Comparison of ENCODE assay signal across 13 cellular contexts in genomic region chr19:49491030-49491803, GRCh38. TPM values are rescaled to one million over a fixed set of nuclear protein-coding genes. Genes with fewer than 3 reads are reported as not detected.
DNase-seq lines count a peak whose midpoint lies in the region; ATAC-seq and TF ChIP-seq lines count a peak whose summit lies in the region.
"Had no signal": no experiment of that assay in that cellular context is flagged by ENCODE, and none has a peak within 500 bp of the region (broad histone marks: within the 10 kb centered on the region; RNA-seq: fewer than 3 reads in every experiment).

No MANE protein-coding gene starts in this region.

- CTCF ChIA-PET in activated CD4-positive, alpha-beta T cell treated with anti-CD3 and anti-CD28 coated beads for 36 hours (lab: Charles Lee): interaction anchor here (1.2 kb wide), 1 partner anchor 15 kb away, joined by 4 read pairs; no protein-coding TSS in a partner anchor

- no peak overlapping the region for H3K4me3 ChIP-seq in HUES64 (ENCODE audit: low read length)
- H3K4me3 ChIP-seq: mucosa of descending colon had no signal

- no peaks in the 10 kb centered on the region for H3K27me3 Mint-ChIP-seq in activated CD4-positive, alpha-beta T cell treated with anti-CD3 and anti-CD28 coated beads for 36 hours
- H3K27me3 Mint-ChIP-seq in activated naive CD8-positive, alpha-beta T cell treated with anti-CD3 and anti-CD28 coated beads, Interleukin-2, amount 50 U/mL, for 24 hours: peaks cover 10% of the 10 kb centered on the region
- H3K27me3 Mint-ChIP-seq in osteocyte (ENCODE audit: unreplicated experiment): no peaks in the 10 kb centered on the region

- TF ChIP-seq CTCF in osteocyte (IDR thresholded peaks at IDR 0.05): no peak

- H3K4me1 ChIP-seq in HUES64 (ENCODE audit: insufficient read depth, low read length): peaks cover 7% of the 10 kb centered on the region

- intact Hi-C loops in activated CD4-positive, alpha-beta T cell treated with anti-CD3 and anti-CD28 coated beads for 36 hours (cut with DNase I, micrococcal nuclease): no loop called here

- H3K36me3 ChIP-seq in HUES64 (ENCODE audit: insufficient read depth, low read length): peaks cover 51% of the 10 kb centered on the region

- no peak for ATAC-seq in activated CD4-positive, alpha-beta T cell treated with anti-CD3 and anti-CD28 coated beads for 36 hours
- no peak for ATAC-seq in activated naive CD8-positive, alpha-beta T cell treated with anti-CD3 and anti-CD28 coated beads, Interleukin-2, amount 50 U/mL, for 24 hours
- ATAC-seq: activated CD4-positive, CD25-positive, alpha-beta regulatory T cell treated with anti-CD3 and anti-CD28 coated beads, Interleukin-2, amount 50 U/mL, for 24 hours; mucosa of descending colon had no signal

- H3K4me3 Mint-ChIP-seq in activated CD4-positive, alpha-beta T cell treated with anti-CD3 and anti-CD28 coated beads for 36 hours: peak overlapping the region; percentile 99
- peak overlapping the region; percentile 99 for H3K4me3 Mint-ChIP-seq in activated naive CD8-positive, alpha-beta T cell treated with anti-CD3 and anti-CD28 coated beads, Interleukin-2, amount 50 U/mL, for 24 hours
- H3K4me3 Mint-ChIP-seq in osteocyte (ENCODE audit: unreplicated experiment): no peak overlapping the region

- no peaks in the 10 kb centered on the region for H3K9me3 ChIP-seq in HUES64 (ENCODE audit: insufficient read depth, low read depth, low read length)
- H3K9me3 ChIP-seq: mucosa of descending colon had no signal

- H3K4me1 Mint-ChIP-seq in activated CD4-positive, alpha-beta T cell treated with anti-CD3 and anti-CD28 coated beads for 36 hours: peaks cover 31% of the 10 kb centered on the region
- H3K4me1 Mint-ChIP-seq in activated naive CD8-positive, alpha-beta T cell treated with anti-CD3 and anti-CD28 coated beads, Interleukin-2, amount 50 U/mL, for 24 hours: peaks cover 59% of the 10 kb centered on the region
- H3K4me1 Mint-ChIP-seq in osteocyte (ENCODE audit: unreplicated experiment): peaks cover 24% of the 10 kb centered on the region

- H3K27me3 ChIP-seq in HUES64 (ENCODE audit: insufficient read depth, low read length): no peaks in the 10 kb centered on the region

- 94% methylated on average over 15 of the region's 17 CpGs for WGBS in HUES64

- peak overlapping the region; percentile 97 for H3K27ac Mint-ChIP-seq in activated CD4-positive, alpha-beta T cell treated with anti-CD3 and anti-CD28 coated beads for 36 hours
- peak overlapping the region; percentile 100 for H3K27ac Mint-ChIP-seq in activated naive CD8-positive, alpha-beta T cell treated with anti-CD3 and anti-CD28 coated beads, Interleukin-2, amount 50 U/mL, for 24 hours
- H3K27ac Mint-ChIP-seq in osteocyte (ENCODE audit: unreplicated experiment): peak overlapping the region; percentile 34

- DNase-seq in activated CD4-positive, alpha-beta T cell treated with anti-CD3 and anti-CD28 coated beads for 36 hours: no peak
- DNase-seq in activated CD4-positive, alpha-beta T cell treated with anti-CD3 and anti-CD28 coated beads, Interleukin-2, amount 50 U/mL, for 48 hours: no peak
- peak; percentile 15 for DNase-seq in activated naive CD8-positive, alpha-beta T cell treated with anti-CD3 and anti-CD28 coated beads, Interleukin-2, amount 50 U/mL, for 24 hours
- DNase-seq in osteocyte (ENCODE audit: extremely low spot score, unreplicated experiment): no peak
- DNase-seq in HuH-7.5 (ENCODE audit: low spot score): no peak
- DNase-seq in AG08395 (ENCODE audit: low spot score): no peak
- no peak for DNase-seq in cerebellar cortex (ENCODE audit: low spot score)
- DNase-seq: cerebellar nuclear complex; mucosa of descending colon; NCI-H1105; stimulated activated CD4-positive, alpha-beta T cell treated with anti-CD3 and anti-CD28 coated beads, Interleukin-2, amount 100 ng/mL, for 24 hours had no signal

- no peaks in the 10 kb centered on the region for H3K9me3 Mint-ChIP-seq in activated CD4-positive, alpha-beta T cell treated with anti-CD3 and anti-CD28 coated beads for 36 hours (ENCODE audit: low read depth)
- no peaks in the 10 kb centered on the region for H3K9me3 Mint-ChIP-seq in activated naive CD8-positive, alpha-beta T cell treated with anti-CD3 and anti-CD28 coated beads, Interleukin-2, amount 50 U/mL, for 24 hours
- H3K9me3 Mint-ChIP-seq in osteocyte (ENCODE audit: unreplicated experiment): no peaks in the 10 kb centered on the region

- peak overlapping the region; percentile 100 for H3K9ac ChIP-seq in HUES64 (ENCODE audit: low read depth, low read length)

- peak overlapping the region; percentile 96 for H3K27ac ChIP-seq in HUES64 (ENCODE audit: low read depth, low read length)

- POLR2A ChIA-PET in activated CD4-positive, alpha-beta T cell treated with anti-CD3 and anti-CD28 coated beads for 36 hours (lab: Charles Lee): interaction anchor here (0.6 to 0.7 kb wide), 2 partner anchors 15 to 61 kb away, joined by 3 to 4 read pairs; no protein-coding TSS in a partner anchor

- H3K36me3 Mint-ChIP-seq in activated CD4-positive, alpha-beta T cell treated with anti-CD3 and anti-CD28 coated beads for 36 hours (ENCODE audit: low read depth): peaks cover 62% of the 10 kb centered on the region
- H3K36me3 Mint-ChIP-seq in activated naive CD8-positive, alpha-beta T cell treated with anti-CD3 and anti-CD28 coated beads, Interleukin-2, amount 50 U/mL, for 24 hours (ENCODE audit: low read depth): peaks cover 64% of the 10 kb centered on the region
- peaks cover 43% of the 10 kb centered on the region for H3K36me3 Mint-ChIP-seq in osteocyte (ENCODE audit: unreplicated experiment)

RNA-seq across cellular contexts. Expression of gene RPL13A, which starts 3.8 kb away (rescaled TPM):
- total RNA-seq in activated CD4-positive, alpha-beta T cell treated with anti-CD3 and anti-CD28 coated beads for 36 hours: 1,000 to 10,000 TPM; 3,861 to 3,967 TPM
- polyA plus RNA-seq in HUES64 (2013, experiment 1 of 2): 2,534 TPM
- 2,729 TPM for polyA plus RNA-seq in HUES64 (2013, experiment 2 of 2)
- total RNA-seq in osteocyte: 2,592 and 2,617 TPM in 2 replicates

RNA-seq across cellular contexts. Expression of gene RPS11, which starts 5.0 kb away (rescaled TPM):
- total RNA-seq in activated CD4-positive, alpha-beta T cell treated with anti-CD3 and anti-CD28 coated beads for 36 hours: 1,000 to 10,000 TPM; 2,778 to 3,370 TPM
- 2,364 TPM for polyA plus RNA-seq in HUES64 (2013, experiment 1 of 2)
- 2,511 TPM for polyA plus RNA-seq in HUES64 (2013, experiment 2 of 2)
- 1,892 and 1,912 TPM in 2 replicates for total RNA-seq in osteocyte

RNA-seq across cellular contexts. Expression of gene FLT3LG, which starts 17.2 kb away (rescaled TPM):
- total RNA-seq in activated CD4-positive, alpha-beta T cell treated with anti-CD3 and anti-CD28 coated beads for 36 hours: 10 to 100 TPM; 38.6 to 43.2 TPM
- polyA plus RNA-seq in HUES64 (2013, experiment 1 of 2): 0.85 TPM
- polyA plus RNA-seq in HUES64 (2013, experiment 2 of 2): 1.1 TPM
- total RNA-seq in osteocyte: 10.8 and 11.3 TPM in 2 replicates

RNA-seq across cellular contexts. Expression of gene FCGRT, which starts 21.2 kb away (rescaled TPM):
- total RNA-seq in activated CD4-positive, alpha-beta T cell treated with anti-CD3 and anti-CD28 coated beads for 36 hours: 10 to 100 TPM; 16.3 to 18.1 TPM
- 14.3 TPM for polyA plus RNA-seq in HUES64 (2013, experiment 1 of 2)
- polyA plus RNA-seq in HUES64 (2013, experiment 2 of 2): 24.0 TPM
- total RNA-seq in osteocyte: 253 and 278 TPM in 2 replicates

RNA-seq across cellular contexts. Expression of gene RCN3, which starts 36.6 kb away (rescaled TPM):
- 10 to 100 TPM; 10.9 to 13.5 TPM for total RNA-seq in activated CD4-positive, alpha-beta T cell treated with anti-CD3 and anti-CD28 coated beads for 36 hours
- polyA plus RNA-seq in HUES64 (2013, experiment 1 of 2): 3.3 TPM
- 3.6 TPM for polyA plus RNA-seq in HUES64 (2013, experiment 2 of 2)
- total RNA-seq in osteocyte: 81.3 and 85.0 TPM in 2 replicates

Comparison
In these comparisons a context has a peak if more than half of its experiments do, and no peak if none do; other contexts are left out.
1. H3K27ac Mint-ChIP-seq: peak in every context shown above with its lines; median percentile 100 in activated naive CD8-positive, alpha-beta T cell treated with anti-CD3 and anti-CD28 coated beads, Interleukin-2, amount 50 U/mL, for 24 hours; 97 in activated CD4-positive, alpha-beta T cell treated with anti-CD3 and anti-CD28 coated beads for 36 hours; 34 in osteocyte.